ENCODE assay signal across 9 cellular contexts in genomic region chr1:46380508-46380907, GRCh38. TPM values are rescaled to one million over a fixed set of nuclear protein-coding genes. Genes with fewer than 3 reads are reported as not detected.
"Had no signal": no experiment of that assay in that cellular context is flagged by ENCODE, and none has a peak within 500 bp of the region (broad histone marks: within the 10 kb centered on the region; RNA-seq: fewer than 3 reads in every experiment).

No MANE protein-coding gene starts in this region.

- ATAC-seq: GM12878 had no signal

- FAIRE-seq: G401.6, GM12878, GM12891, GM12892, GM18507, GM19239 had no signal

- DNase-seq: GDM1, GF-D8 had no signal

- H3K4me3 ChIP-seq: GM12878 had no signal

RNA-seq across cellular contexts. Expression of gene FAAH, which starts 13.6 kb away (rescaled TPM):
- total RNA-seq: G401 had no signal
